1 cellular context compared by ENCODE assay signal in genomic region chr16:19438739-19439138, GRCh38.
A peak's percentile ranks its signal among the peaks of the same experiment; 100 is the strongest.
TF ChIP-seq lines count a peak whose summit lies in the region.

No MANE protein-coding gene starts in this region.

TF ChIP-seq in K562, 482 proteins besides CTCF, POLR2A, EP300 and RAD21:
- no peak for TF ChIP-seq BDP1 (IDR thresholded peaks at IDR 0.05; ENCODE audit: insufficient read depth, insufficient read length)
- no peak for TF ChIP-seq BRD9 (IDR thresholded peaks at IDR 0.05; ENCODE audit: low read depth, partially characterized antibody)
- peak; percentile 58 for TF ChIP-seq PKNOX1 (IDR thresholded peaks at IDR 0.05)
- peak; percentile 63 for TF ChIP-seq MEIS2 (IDR thresholded peaks at IDR 0.05; ENCODE audit: partially characterized antibody)
- TF ChIP-seq PBX2 (CRISPR knock-in tag; IDR thresholded peaks at IDR 0.05; ENCODE audit: low read depth), result no peak
- 0 out of 2 replicates have a peak, but pooled peaks have one; percentile 7 for TF ChIP-seq PBX2 (tag; conservative IDR thresholded peaks at IDR 0.05; ENCODE audit: low read depth)
